33 cellular contexts compared by ENCODE assay signal in genomic region chr5:126219616-126220015, GRCh38.
"Had no signal": no experiment of that assay in that cellular context is flagged by ENCODE, and none has a peak within 500 bp of the region (broad histone marks: within the 10 kb centered on the region; RNA-seq: fewer than 3 reads in every experiment).

No MANE protein-coding gene starts in this region.

- ATAC-seq: activated CD8-positive, alpha-beta T cell treated with anti-CD3 and anti-CD28 coated beads for 36 hours; activated T-cell treated with anti-CD3 and anti-CD28 coated beads, Interleukin-2, amount 50 U/mL, for 72 hours; activated T-helper 17 cell treated with anti-CD3 and anti-CD28 coated beads, Interleukin-2, amount 50 U/mL, for 72 hours had no signal

- H3K4me1 Mint-ChIP-seq: activated naive CD8-positive, alpha-beta T cell treated with anti-CD3 and anti-CD28 coated beads for 36 hours; activated T-helper 17 cell treated with anti-CD3 and anti-CD28 coated beads, Interleukin-2, amount 50 U/mL, for 72 hours; central memory CD8-positive, alpha-beta T cell; IgD-negative memory B cell had no signal

- H3K27ac Mint-ChIP-seq: activated CD8-positive, alpha-beta T cell treated with anti-CD3 and anti-CD28 coated beads for 36 hours; activated naive CD8-positive, alpha-beta T cell treated with anti-CD3 and anti-CD28 coated beads for 36 hours; activated T-cell treated with anti-CD3 and anti-CD28 coated beads, Interleukin-2, amount 50 U/mL, for 72 hours; activated T-helper 17 cell treated with anti-CD3 and anti-CD28 coated beads, Interleukin-2, amount 50 U/mL, for 72 hours; IgD-negative memory B cell had no signal

- H3K36me3 Mint-ChIP-seq: activated naive CD8-positive, alpha-beta T cell treated with anti-CD3 and anti-CD28 coated beads for 36 hours; IgD-negative memory B cell had no signal

- DNase-seq: activated CD4-positive, alpha-beta T cell treated with anti-CD3 and anti-CD28 coated beads for 1 hour; activated CD4-positive, alpha-beta T cell treated with anti-CD3 and anti-CD28 coated beads for 48 hours; activated CD4-positive, CD25-positive, alpha-beta regulatory T cell; activated CD8-positive, alpha-beta T cell treated with anti-CD3 and anti-CD28 coated beads for 36 hours; activated effector memory CD4-positive, alpha-beta T cell treated with anti-CD3 and anti-CD28 coated beads, Interleukin-2, amount 50 U/mL, for 16 hours; activated naive CD4-positive, alpha-beta T cell; activated naive CD4-positive, alpha-beta T cell treated with anti-CD3 and anti-CD28 coated beads, Interleukin-2, amount 50 U/mL, for 16 hours; activated naive CD8-positive, alpha-beta T cell treated with anti-CD3 and anti-CD28 coated beads for 36 hours; activated T-cell treated with anti-CD3 and anti-CD28 coated beads, Interleukin-2, amount 50 U/mL, for 1 hour; activated T-cell treated with anti-CD3 and anti-CD28 coated beads, Interleukin-2, amount 50 U/mL, for 72 hours; amniotic stem cell; aorta; brain microvascular endothelial cell; Karpas-422; KBM-7; MV-4-11; NCI-H1092; NCI-H146; NCI-H187; NCI-H2029 treated with DMSO at 0.1 percent for 48 hours; NCI-H2107; NCI-H2171; NCI-H524; NCI-H69; NK-92 treated with Interleukin-12 subunit alpha and Interleukin-12 subunit beta, amount 100 ng/mL, for 24 hours; PC-9; SHP77; SJCRH30; T1000; WERI-Rb-1 had no signal

- H3K4me3 Mint-ChIP-seq: activated CD8-positive, alpha-beta T cell treated with anti-CD3 and anti-CD28 coated beads for 36 hours; activated naive CD8-positive, alpha-beta T cell treated with anti-CD3 and anti-CD28 coated beads for 36 hours; activated T-cell treated with anti-CD3 and anti-CD28 coated beads, Interleukin-2, amount 50 U/mL, for 72 hours; activated T-helper 17 cell treated with anti-CD3 and anti-CD28 coated beads, Interleukin-2, amount 50 U/mL, for 72 hours; central memory CD8-positive, alpha-beta T cell; IgD-negative memory B cell had no signal

- H3K27me3 Mint-ChIP-seq: activated CD8-positive, alpha-beta T cell treated with anti-CD3 and anti-CD28 coated beads for 36 hours; activated naive CD8-positive, alpha-beta T cell treated with anti-CD3 and anti-CD28 coated beads for 36 hours; activated T-helper 17 cell treated with anti-CD3 and anti-CD28 coated beads, Interleukin-2, amount 50 U/mL, for 72 hours; central memory CD8-positive, alpha-beta T cell; IgD-negative memory B cell had no signal
